In the genomic region with DNA sequence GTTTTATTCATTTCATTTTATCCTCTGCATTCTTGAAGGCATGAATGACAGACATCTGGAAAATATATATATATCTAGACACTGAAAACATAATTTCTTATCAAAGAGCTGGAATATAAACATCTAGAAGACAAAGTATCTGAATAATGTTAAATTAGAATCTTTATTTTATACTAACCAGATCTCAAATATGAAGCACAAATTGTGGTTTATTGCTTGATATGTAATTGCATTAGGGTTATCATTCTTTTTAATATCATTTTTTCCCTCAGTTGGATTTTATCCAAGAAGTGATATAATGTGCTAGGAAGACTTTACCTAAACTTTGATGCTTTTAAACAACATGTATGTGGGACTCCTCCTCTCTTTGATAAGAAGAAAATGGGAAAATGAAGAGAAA, we compare ENCODE assay signal across 6 cellular contexts.
"Had no signal": no experiment of that assay in that cellular context is flagged by ENCODE, and none has a peak within 500 bp of the region (broad histone marks: within the 10 kb centered on the region; RNA-seq: fewer than 3 reads in every experiment).

No MANE protein-coding gene starts in this region.

- ATAC-seq: HepG2, K562 had no signal

- H3K27ac ChIP-seq: HL-60 had no signal

- FAIRE-seq: HepG2, HTR-8/SVneo, K562 had no signal

- H3K4me3 ChIP-seq: K562 had no signal

- DNase-seq: IMR-90, KBM-7 had no signal
